16 cellular contexts compared by ENCODE assay signal in genomic region chr15:74132681-74133070, GRCh38. TPM values are rescaled to one million over a fixed set of nuclear protein-coding genes. Genes with fewer than 3 reads are reported as not detected.
DNase-seq lines count a peak whose midpoint lies in the region; ATAC-seq, FAIRE-seq and TF ChIP-seq lines count a peak whose summit lies in the region.
"Had no signal": no experiment of that assay in that cellular context is flagged by ENCODE, and none has a peak within 500 bp of the region (broad histone marks: within the 10 kb centered on the region; RNA-seq: fewer than 3 reads in every experiment).

No MANE protein-coding gene starts in this region.

- peaks cover 0 to 7% of the 10 kb centered on the region in 2 donors for H3K36me3 Mint-ChIP-seq in naive B cell

- FAIRE-seq in bronchial epithelial cell (lab: Jason Lieb, UNC), result no peak

- peak; percentile 37 for DNase-seq in ELF-1 (ENCODE audit: low read depth, low spot score)
- peak; percentile 59 for DNase-seq in bronchial epithelial cell (ENCODE audit: low read depth)
- DNase-seq in naive B cell, result no peak
- no peak for DNase-seq in spleen
- DNase-seq: activated B cell treated with CpG ODN at 0.5 μM for 24 hours; activated gamma-delta T cell treated with Interleukin-2 at 50 U/mL for 16 hours; BE2C; effector CD4-positive, alpha-beta T cell; gastrocnemius medialis; NCI-H510A treated with DMSO at 0.1 percent for 48 hours had no signal

- H3K36me3 ChIP-seq in HUES48 (ENCODE audit: control insufficient read depth, insufficient read depth, low read length) (no peaks in the 10 kb centered on the region), bronchial epithelial cell (ENCODE audit: control insufficient read depth, insufficient read depth, low read length) (no peaks in the 10 kb centered on the region), spleen (no peaks in the 10 kb centered on the region)
- H3K36me3 ChIP-seq: BE2C, cardiac muscle cell, gastrocnemius medialis had no signal

- H3K27me3 ChIP-seq in HUES48 (ENCODE audit: control insufficient read depth, insufficient read depth, low read length), result peaks cover 98% of the 10 kb centered on the region
- H3K27me3 ChIP-seq in bronchial epithelial cell (ENCODE audit: control insufficient read depth, insufficient read depth, low read length), result peaks cover 84% of the 10 kb centered on the region
- H3K27me3 ChIP-seq in spleen (replicated peaks in 1 of 7), result peaks cover 6 to 100% (median 100%) of the 10 kb centered on the region in 7 donors
- H3K27me3 ChIP-seq: BE2C had no signal

- H3K27ac Mint-ChIP-seq in naive B cell, result peak overlapping the region in 4 of 6 donors; percentile 44 to 99 (median 90)
- H3K27ac Mint-ChIP-seq: HFFc6 had no signal

- H3K27me3 Mint-ChIP-seq in naive B cell, result peaks cover 66 to 92% (median 74%) of the 10 kb centered on the region in 3 donors

- H3K4me3 Mint-ChIP-seq in naive B cell, result peak overlapping the region in 4 of 8 donors; percentile 45 to 81 (median 55)
- H3K4me3 Mint-ChIP-seq: activated B cell treated with CpG ODN at 0.5 μM for 24 hours, HFFc6 had no signal

- WGBS in spleen, 5 donors, result 6 to 48% (median 27%) methylated on average over 26 to 34 of the region's 34 CpGs

- TF ChIP-seq POLR2A in spleen (IDR thresholded peaks at IDR 0.05), result no peak

- peaks cover 53 to 80% (median 71%) of the 10 kb centered on the region in 3 donors for H3K4me1 Mint-ChIP-seq in naive B cell

- H3K9me3 ChIP-seq in HUES48 (ENCODE audit: control insufficient read depth, insufficient read depth, low read length) (no peaks in the 10 kb centered on the region), spleen (peaks cover 0 to 16% (median 0%) of the 10 kb centered on the region in 8 donors)
- H3K9me3 ChIP-seq: BE2C, gastrocnemius medialis had no signal

- no peak overlapping the region for H3K27ac ChIP-seq in HUES48 (ENCODE audit: low read depth, low read length)
- H3K27ac ChIP-seq in spleen, result peak overlapping the region in 2 of 8 donors; percentile 3 to 8
- H3K27ac ChIP-seq: cardiac muscle cell had no signal

- peaks cover 0 to 12% (median 7%) of the 10 kb centered on the region in 7 donors for H3K9me3 Mint-ChIP-seq in naive B cell
- H3K9me3 Mint-ChIP-seq: activated B cell treated with CpG ODN at 0.5 μM for 24 hours had no signal

- H3K4me1 ChIP-seq in HUES48 (ENCODE audit: control insufficient read depth, insufficient read depth, low read length), result peaks cover 60% of the 10 kb centered on the region
- peaks cover 23 to 98% (median 72%) of the 10 kb centered on the region in 6 donors for H3K4me1 ChIP-seq in spleen

- TF ChIP-seq CTCF in bronchial epithelial cell (IDR thresholded peaks at IDR 0.05; ENCODE audit: insufficient read depth, low read length, severe bottlenecking) (no peak), spleen (IDR thresholded peaks at IDR 0.05 in 8 of 11, conservative IDR thresholded peaks at IDR 0.05 in 3 of 11) (no peak)

- H3K9ac ChIP-seq in HUES48 (ENCODE audit: low read depth, low read length), result no peak overlapping the region

- intact Hi-C loops in spleen (cut with DNase I; ENCODE audit: low total_unique reads), result no loop called here

- ATAC-seq in naive B cell (ENCODE audit: low read depth in 2 of 2) (no peak), GM21381 (IDR thresholded peaks at IDR 0.05; ENCODE audit: unreplicated experiment) (no peak), GM19455 (IDR thresholded peaks at IDR 0.05; ENCODE audit: unreplicated experiment) (no peak)
- ATAC-seq: gastrocnemius medialis had no signal

- H3K4me3 ChIP-seq in HUES48 (ENCODE audit: low read depth, low read length), result peak overlapping the region; percentile 42
- H3K4me3 ChIP-seq in bronchial epithelial cell (ENCODE audit: low read depth, low read length), result peak overlapping the region; percentile 14
- H3K4me3 ChIP-seq in spleen, result peak overlapping the region in 1 of 8 donors; percentile 5
- H3K4me3 ChIP-seq: cardiac muscle cell, gastrocnemius medialis had no signal

RNA-seq across cellular contexts. Expression of gene ISLR2, which starts 2.3 kb away (rescaled TPM):
- total RNA-seq in bronchial epithelial cell (not detected in 2 replicates), spleen (1 to 10 TPM in 5 of 7 donors, under 1 TPM in 2; 0.51 to 3.0 (median 1.7) TPM)
- polyA plus RNA-seq in naive B cell (ENCODE audit: low read depth in 6 of 6) (not detected), spleen (1 to 10 TPM in 1 of 3 donors, under 1 TPM in 2; 0.20 to 1.3 (median 0.27) TPM)
- total RNA-seq: activated B cell treated with CpG ODN at 0.5 μM for 24 hours, cardiac muscle cell had no signal
- polyA plus RNA-seq: cardiac muscle cell had no signal

RNA-seq across cellular contexts. Expression of gene ISLR, which starts 40.8 kb away (rescaled TPM):
- 0.26 and 0.53 TPM in 2 replicates for total RNA-seq in bronchial epithelial cell
- polyA plus RNA-seq in naive B cell (ENCODE audit: low read depth in 6 of 6), result not detected
- 10 to 100 TPM; 13.4 to 69.4 (median 34.2) TPM for total RNA-seq in spleen
- 10 to 100 TPM; 14.4 to 24.2 (median 21.4) TPM for polyA plus RNA-seq in spleen
- total RNA-seq: activated B cell treated with CpG ODN at 0.5 μM for 24 hours had no signal

RNA-seq across cellular contexts. Expression of gene GOLGA6A, which starts 50.3 kb away (rescaled TPM):
- total RNA-seq in bronchial epithelial cell (0.13 TPM in 1 of 2 replicates, not detected in the other), spleen (under 1 TPM in 2 of 7 donors, not detected in 5; 0.35 to 0.61 TPM)
- polyA plus RNA-seq in naive B cell (ENCODE audit: low read depth in 6 of 6) (under 1 TPM in 1 of 6 donors, not detected in 5; 0.09 TPM), spleen (under 1 TPM in 1 of 3 donors, not detected in 2; 0.03 TPM)
- total RNA-seq: activated B cell treated with CpG ODN at 0.5 μM for 24 hours, HFFc6, mucosa of gallbladder had no signal
- polyA plus RNA-seq: cardiac muscle cell had no signal

Comparison
In these comparisons a context has a peak if more than half of its experiments do, and no peak if none do; other contexts are left out.
1. DNase-seq: peak in ELF-1 (single experiment) and bronchial epithelial cell (single experiment); none in naive B cell (single experiment) and spleen (single experiment).